ENCODE assay signal across 20 cellular contexts in the genomic region with DNA sequence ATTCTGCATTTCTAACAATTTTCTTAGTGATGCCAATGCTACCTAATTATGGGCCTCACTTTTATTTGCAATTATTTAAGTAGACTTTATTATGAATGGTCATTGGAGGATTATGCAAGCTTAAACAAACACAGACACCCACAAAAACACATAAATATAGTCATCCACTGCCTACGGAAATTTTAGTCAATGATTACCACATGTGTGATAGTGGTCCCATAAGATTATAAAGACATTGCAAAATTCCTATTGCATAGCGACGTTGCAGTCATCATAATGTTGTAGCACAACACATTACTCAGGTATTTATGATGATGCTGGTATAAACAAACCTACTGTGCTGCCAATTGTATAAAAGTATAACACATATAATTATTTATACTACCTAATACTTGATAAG.
DNase-seq lines count a peak whose midpoint lies in the region; ATAC-seq, FAIRE-seq and TF ChIP-seq lines count a peak whose summit lies in the region.
"Had no signal": no experiment of that assay in that cellular context is flagged by ENCODE, and none has a peak within 500 bp of the region (broad histone marks: within the 10 kb centered on the region; RNA-seq: fewer than 3 reads in every experiment).

No MANE protein-coding gene starts in this region.

- H3K4me3 Mint-ChIP-seq in HFFc6, result no peak overlapping the region
- H3K4me3 Mint-ChIP-seq in activated CD4-positive, alpha-beta memory T cell treated with anti-CD3 and anti-CD28 coated beads for 36 hours, result no peak overlapping the region
- H3K4me3 Mint-ChIP-seq: activated CD4-positive, alpha-beta T cell treated with anti-CD3 and anti-CD28 coated beads, Interleukin-2, amount 10 ng/mL, durations not matched to agents 24 days and 14 days; CD4-positive, CD25-positive, alpha-beta regulatory T cell; nephron progenitor cell; stimulated activated naive B cell treated with anti-CD40 and anti-IgM and Interleukin-4, amounts not matched to agents 10 μg/mL and 1 μg/mL and 100 μg/mL, for 72 hours had no signal

- no peak for FAIRE-seq in A549 (lab: Jason Lieb, UNC)
- FAIRE-seq: endothelial cell of umbilical vein had no signal

- H3K27ac ChIP-seq in A549, result no peak overlapping the region
- H3K27ac ChIP-seq: KMS-11, tibial nerve had no signal

- peaks cover 13% of the 10 kb centered on the region for H3K4me1 Mint-ChIP-seq in HFFc6 (ENCODE audit: low read depth)
- H3K4me1 Mint-ChIP-seq in activated CD4-positive, alpha-beta memory T cell treated with anti-CD3 and anti-CD28 coated beads for 36 hours (ENCODE audit: low read depth), result no peaks in the 10 kb centered on the region
- H3K4me1 Mint-ChIP-seq: activated CD4-positive, alpha-beta T cell treated with anti-CD3 and anti-CD28 coated beads, Interleukin-2, amount 10 ng/mL, durations not matched to agents 24 days and 14 days; CD4-positive, CD25-positive, alpha-beta regulatory T cell; nephron progenitor cell; stimulated activated naive B cell treated with anti-CD40 and anti-IgM and Interleukin-4, amounts not matched to agents 10 μg/mL and 1 μg/mL and 100 μg/mL, for 72 hours had no signal

- peaks cover 6% of the 10 kb centered on the region for H3K27me3 Mint-ChIP-seq in HFFc6 (ENCODE audit: insufficient read depth)
- no peaks in the 10 kb centered on the region for H3K27me3 Mint-ChIP-seq in activated CD4-positive, alpha-beta memory T cell treated with anti-CD3 and anti-CD28 coated beads for 36 hours
- H3K27me3 Mint-ChIP-seq: activated CD4-positive, alpha-beta T cell treated with anti-CD3 and anti-CD28 coated beads, Interleukin-2, amount 10 ng/mL, durations not matched to agents 24 days and 14 days; CD4-positive, CD25-positive, alpha-beta regulatory T cell; stimulated activated naive B cell treated with anti-CD40 and anti-IgM and Interleukin-4, amounts not matched to agents 10 μg/mL and 1 μg/mL and 100 μg/mL, for 72 hours had no signal

- TF ChIP-seq RAD21 in A549 (conservative IDR thresholded peaks at IDR 0.05 in 1 of 2, IDR thresholded peaks at IDR 0.05 in 1 of 2), result no peak

- ATAC-seq in A549 (peak; percentile 52 to 59; a peak in 3 of 6 replicates), HG03175 (IDR thresholded peaks at IDR 0.05; ENCODE audit: unreplicated experiment) (no peak), GM21526 (IDR thresholded peaks at IDR 0.05; ENCODE audit: low FRiP score, unreplicated experiment) (no peak)
- ATAC-seq: stimulated activated naive B cell treated with anti-CD40 and anti-IgM and Interleukin-4, amounts not matched to agents 10 μg/mL and 1 μg/mL and 100 μg/mL, for 72 hours had no signal

- no peak overlapping the region for H3K4me3 ChIP-seq in A549
- no peak overlapping the region for H3K4me3 ChIP-seq in adipocyte (ENCODE audit: low read length)
- H3K4me3 ChIP-seq in fibroblast of the aortic adventitia (ENCODE audit: low read depth, low read length), result no peak overlapping the region
- H3K4me3 ChIP-seq: tibial nerve had no signal

- H3K9me3 ChIP-seq in A549 (no peaks in the 10 kb centered on the region), adipocyte (ENCODE audit: control insufficient read depth, low read length) (no peaks in the 10 kb centered on the region)

- TF ChIP-seq CTCF in A549 (IDR thresholded peaks at IDR 0.05) (no peak), HFFc6 (IDR thresholded peaks at IDR 0.05) (no peak), fibroblast of the aortic adventitia (IDR thresholded peaks at IDR 0.05; ENCODE audit: insufficient read depth, low read length) (no peak)

- H3K9ac ChIP-seq in adipocyte (ENCODE audit: low read length), result no peak overlapping the region
- H3K9ac ChIP-seq: KMS-11 had no signal

- 0 out of 2 replicates have a peak, but pooled peaks cover 7% of the 10 kb centered on the region for H3K36me3 Mint-ChIP-seq in HFFc6 (ENCODE audit: low read depth)
- no peaks in the 10 kb centered on the region for H3K36me3 Mint-ChIP-seq in activated CD4-positive, alpha-beta memory T cell treated with anti-CD3 and anti-CD28 coated beads for 36 hours
- H3K36me3 Mint-ChIP-seq: CD4-positive, CD25-positive, alpha-beta regulatory T cell; stimulated activated naive B cell treated with anti-CD40 and anti-IgM and Interleukin-4, amounts not matched to agents 10 μg/mL and 1 μg/mL and 100 μg/mL, for 72 hours had no signal

- peaks cover 12% of the 10 kb centered on the region; the same call in 2 of the 3 replicates for H3K4me1 ChIP-seq in A549
- peaks cover 3% of the 10 kb centered on the region for H3K4me1 ChIP-seq in adipocyte (ENCODE audit: control insufficient read depth, insufficient read depth, low read length)
- H3K4me1 ChIP-seq: tibial nerve had no signal

- WGBS in A549 (ENCODE audit: missing lambda C conversion rate), result 1% methylated on average over 3 of the region's 3 CpGs

- no peak overlapping the region for H3K27ac Mint-ChIP-seq in HFFc6
- H3K27ac Mint-ChIP-seq in activated CD4-positive, alpha-beta memory T cell treated with anti-CD3 and anti-CD28 coated beads for 36 hours, result no peak overlapping the region
- H3K27ac Mint-ChIP-seq: activated CD4-positive, alpha-beta T cell treated with anti-CD3 and anti-CD28 coated beads, Interleukin-2, amount 10 ng/mL, durations not matched to agents 24 days and 14 days; nephron progenitor cell; stimulated activated naive B cell treated with anti-CD40 and anti-IgM and Interleukin-4, amounts not matched to agents 10 μg/mL and 1 μg/mL and 100 μg/mL, for 72 hours had no signal

- CTCF ChIA-PET in A549 (lab: Yijun Ruan, JAX), result no interaction called here
- CTCF ChIA-PET in activated CD4-positive, alpha-beta memory T cell treated with anti-CD3 and anti-CD28 coated beads for 36 hours (lab: Charles Lee), result no interaction called here

- TF ChIP-seq POLR2A in A549 (IDR thresholded peaks at IDR 0.05; ENCODE audit: low read length), result no peak

- POLR2A ChIA-PET in A549 (lab: Yijun Ruan, JAX), result no interaction called here
- POLR2A ChIA-PET in activated CD4-positive, alpha-beta memory T cell treated with anti-CD3 and anti-CD28 coated beads for 36 hours (lab: Charles Lee), result no interaction called here

- H3K36me3 ChIP-seq in adipocyte (ENCODE audit: control insufficient read depth, insufficient read depth, low read length, severe bottlenecking), result no peaks in the 10 kb centered on the region
- H3K36me3 ChIP-seq: tibial nerve had no signal

- intact Hi-C loops in activated CD4-positive, alpha-beta memory T cell treated with anti-CD3 and anti-CD28 coated beads for 36 hours (cut with micrococcal nuclease), result no loop called here

- peak overlapping the region; percentile 32 for H3K4me2 ChIP-seq in A549
- H3K4me2 ChIP-seq: KMS-11 had no signal

- H3K9me3 Mint-ChIP-seq in HFFc6, result 0 out of 2 replicates have a peak, but pooled peaks cover 3% of the 10 kb centered on the region
- peaks cover 2% of the 10 kb centered on the region for H3K9me3 Mint-ChIP-seq in activated CD4-positive, alpha-beta memory T cell treated with anti-CD3 and anti-CD28 coated beads for 36 hours
- H3K9me3 Mint-ChIP-seq: activated CD4-positive, alpha-beta T cell treated with anti-CD3 and anti-CD28 coated beads, Interleukin-2, amount 10 ng/mL, durations not matched to agents 24 days and 14 days had no signal

- DNase-seq in A549 (ENCODE audit: low read depth in 1 of 2, low spot score in 1 of 2) (peak; percentile 9 to 66), HFFc6 (peak; percentile 81), adipocyte (ENCODE audit: low read depth) (peak; percentile 60), fibroblast of the aortic adventitia (ENCODE audit: low read depth) (peak; percentile 16), DMS53 treated with DMSO at 0.1 percent for 48 hours (lab: John Stamatoyannopoulos, UW; ENCODE audit: unreplicated experiment) (no peak)
- no peak for DNase-seq in activated CD4-positive, alpha-beta memory T cell treated with anti-CD3 and anti-CD28 coated beads for 36 hours
- DNase-seq: 8988T; activated CD4-positive, alpha-beta T cell treated with anti-CD3 and anti-CD28 coated beads, Interleukin-2, amount 10 ng/mL, durations not matched to agents 24 days and 14 days; activated naive CD4-positive, alpha-beta T cell treated with Interleukin-2 at 50 U/mL for 16 hours; CD4-positive, CD25-positive, alpha-beta regulatory T cell; cortex of kidney; islet precursor cell; mesendoderm; nephron progenitor cell; stimulated activated naive B cell treated with anti-CD40 and anti-IgM and Interleukin-4, amounts not matched to agents 10 μg/mL and 1 μg/mL and 100 μg/mL, for 72 hours had no signal

- H3K27me3 ChIP-seq in adipocyte (replicated peaks; ENCODE audit: control insufficient read depth, insufficient read depth, low read length), result no peaks in the 10 kb centered on the region
- H3K27me3 ChIP-seq: tibial nerve had no signal

- TF ChIP-seq EP300 in A549 (IDR thresholded peaks at IDR 0.05), result no peak; a peak in 1 of 5 replicates

TF ChIP-seq in A549, 52 proteins besides CTCF, POLR2A, EP300 and RAD21:
- TF ChIP-seq, protein P1, sequence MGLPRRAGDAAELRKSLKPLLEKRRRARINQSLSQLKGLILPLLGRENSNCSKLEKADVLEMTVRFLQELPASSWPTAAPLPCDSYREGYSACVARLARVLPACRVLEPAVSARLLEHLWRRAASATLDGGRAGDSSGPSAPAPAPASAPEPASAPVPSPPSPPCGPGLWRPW (IDR thresholded peaks at IDR 0.05), result peak; percentile 42; the same call in 1 of the 2 replicates
- no peak for TF ChIP-seq FOSB (CRISPR knock-in tag; IDR thresholded peaks at IDR 0.05)
- TF ChIP-seq, protein P2, sequence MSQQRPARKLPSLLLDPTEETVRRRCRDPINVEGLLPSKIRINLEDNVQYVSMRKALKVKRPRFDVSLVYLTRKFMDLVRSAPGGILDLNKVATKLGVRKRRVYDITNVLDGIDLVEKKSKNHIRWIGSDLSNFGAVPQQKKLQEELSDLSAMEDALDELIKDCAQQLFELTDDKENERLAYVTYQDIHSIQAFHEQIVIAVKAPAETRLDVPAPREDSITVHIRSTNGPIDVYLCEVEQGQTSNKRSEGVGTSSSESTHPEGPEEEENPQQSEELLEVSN (IDR thresholded peaks at IDR 0.05; ENCODE audit: borderline replicate concordance, low read depth), result no peak
- peak; percentile 63 for TF ChIP-seq JUNB (IDR thresholded peaks at IDR 0.05)
- TF ChIP-seq MYC (IDR thresholded peaks at IDR 0.05; ENCODE audit: borderline replicate concordance, low read length), result no peak
- no peak for TF ChIP-seq HOXB5 (CRISPR knock-in tag; IDR thresholded peaks at IDR 0.05)
- no peak for TF ChIP-seq FOSL2 (IDR thresholded peaks at IDR 0.05)
- TF ChIP-seq FOSL2 (CRISPR knock-in tag; IDR thresholded peaks at IDR 0.05), result peak; percentile 84
- no peak for TF ChIP-seq MAFK (IDR thresholded peaks at IDR 0.05; ENCODE audit: partially characterized antibody)
- peak; percentile 82 to 88 for TF ChIP-seq CEBPB (IDR thresholded peaks at IDR 0.05)
TF ChIP-seq in A549: peak in this region for 4.

Comparison
In these comparisons a context has a peak if more than half of its experiments do, and no peak if none do; other contexts are left out.
1. ATAC-seq: peak in A549 (2 of 2); none in HG03175 (single experiment) and GM21526 (single experiment).
2. DNase-seq: peak in A549 (2 of 2), HFFc6 (single experiment), adipocyte (single experiment) and fibroblast of the aortic adventitia (single experiment); none in activated CD4-positive, alpha-beta memory T cell treated with anti-CD3 and anti-CD28 coated beads for 36 hours (single experiment) and DMS53 treated with DMSO at 0.1 percent for 48 hours (single experiment).